15 cellular contexts compared by ENCODE assay signal in genomic region chr6:45577836-45578504, GRCh38.
A peak's percentile ranks its signal among the peaks of the same experiment; 100 is the strongest.
DNase-seq lines count a peak whose midpoint lies in the region; ATAC-seq and TF ChIP-seq lines count a peak whose summit lies in the region.
"Had no signal": no experiment of that assay in that cellular context is flagged by ENCODE, and none has a peak within 500 bp of the region (broad histone marks: within the 10 kb centered on the region; RNA-seq: fewer than 3 reads in every experiment).

No MANE protein-coding gene starts in this region.

- in situ Hi-C loops in mammary epithelial cell (cut with MboI; ENCODE audit: low sequenced_read_pairs in 2 of 2) = no loop called here

- H2AK5ac ChIP-seq in mesenchymal stem cell (ENCODE audit: low read length, severe bottlenecking) = no peak overlapping the region

- no peak overlapping the region for H3K23ac ChIP-seq in mesenchymal stem cell (ENCODE audit: low read length in 2 of 2)

- H3K79me1 ChIP-seq in mesenchymal stem cell (replicated peaks; ENCODE audit: low read length, poor library complexity, severe bottlenecking) = no peaks in the 10 kb centered on the region

- no peak overlapping the region for H3K4me3 Mint-ChIP-seq in natural killer cell

- H3K18ac ChIP-seq in mesenchymal stem cell (ENCODE audit: low read depth in 1 of 2, low read length in 2 of 2) = peak overlapping the region; percentile 88 to 91

- no peaks in the 10 kb centered on the region for H3K4me1 ChIP-seq in breast epithelium
- H3K4me1 ChIP-seq in mammary epithelial cell (ENCODE audit: insufficient read depth, low read length) = peaks cover 7% of the 10 kb centered on the region
- H3K4me1 ChIP-seq in mesenchymal stem cell (ENCODE audit: control insufficient read depth, insufficient read depth, low read depth, low read length) = peaks cover 6% of the 10 kb centered on the region
- H3K4me1 ChIP-seq: colonic mucosa, foreskin keratinocyte, spleen had no signal

- H4K20me1 ChIP-seq in mammary epithelial cell (ENCODE audit: insufficient read depth, low read length) = no peaks in the 10 kb centered on the region

- dilution Hi-C loops in mammary epithelial cell (cut with HindIII; ENCODE audit: low sequenced_read_pairs) = no loop called here

- no peaks in the 10 kb centered on the region for H3K36me3 ChIP-seq in breast epithelium
- no peaks in the 10 kb centered on the region for H3K36me3 ChIP-seq in mammary epithelial cell (ENCODE audit: insufficient read depth, low read length)
- no peaks in the 10 kb centered on the region for H3K36me3 ChIP-seq in mesenchymal stem cell (ENCODE audit: control insufficient read depth in 1 of 2, insufficient read depth in 2 of 2, low read depth in 1 of 2, low read length in 2 of 2)
- H3K36me3 ChIP-seq: colonic mucosa, spleen, thoracic aorta had no signal

- H3K9ac ChIP-seq in mammary epithelial cell (ENCODE audit: insufficient read depth, low read length) = no peak overlapping the region
- no peak overlapping the region for H3K9ac ChIP-seq in mesenchymal stem cell (ENCODE audit: low read length)

- no peak for TF ChIP-seq POLR2A in breast epithelium (IDR thresholded peaks at IDR 0.05)

- no peak for ATAC-seq in GM18498 (IDR thresholded peaks at IDR 0.05; ENCODE audit: unreplicated experiment)
- no peak for ATAC-seq in natural killer cell
- ATAC-seq: activated naive CD4-positive, alpha-beta T cell treated with anti-CD3 and anti-CD28 coated beads, Interleukin-2, amount 50 U/mL, for 72 hours; foreskin keratinocyte had no signal

- peak overlapping the region; percentile 89 to 90 for H3K4ac ChIP-seq in mesenchymal stem cell (ENCODE audit: low read depth in 1 of 2, low read length in 2 of 2)

- peak overlapping the region; percentile 40 to 54 for H3K27ac ChIP-seq in breast epithelium
- H3K27ac ChIP-seq in mammary epithelial cell (ENCODE audit: insufficient read depth, low read depth, low read length) = no peak overlapping the region
- no peak overlapping the region for H3K27ac ChIP-seq in mesenchymal stem cell (ENCODE audit: low read length, poor library complexity, severe bottlenecking)
- H3K27ac ChIP-seq: colonic mucosa, foreskin keratinocyte, spleen, thoracic aorta, VCaP had no signal

- CTCF ChIA-PET in mammary epithelial cell (lab: Charles Lee; ENCODE audit: low non-redundant PET) = no interaction called here

- intact Hi-C loops in breast epithelium (cut with DNase I; ENCODE audit: low total_unique reads) (no loop called here), mammary epithelial cell (cut with micrococcal nuclease) (no loop called here), natural killer cell (cut with micrococcal nuclease) (no loop called here)

- no peaks in the 10 kb centered on the region for H3K27me3 Mint-ChIP-seq in natural killer cell (ENCODE audit: low read depth in 2 of 2)

- H3K14ac ChIP-seq in mesenchymal stem cell (ENCODE audit: low read length in 2 of 2) = no peak overlapping the region

- H3K27me3 ChIP-seq in breast epithelium (no peaks in the 10 kb centered on the region), mammary epithelial cell (ENCODE audit: insufficient read depth, low read length) (no peaks in the 10 kb centered on the region), mesenchymal stem cell (ENCODE audit: control insufficient read depth in 1 of 2, insufficient read depth in 1 of 2, low read length in 2 of 2) (no peaks in the 10 kb centered on the region)
- H3K27me3 ChIP-seq: colonic mucosa, foreskin keratinocyte, spleen had no signal

- no peak overlapping the region for H2BK5ac ChIP-seq in mesenchymal stem cell (ENCODE audit: low read depth, low read length, poor library complexity, severe bottlenecking)

- DNase-seq in breast epithelium (ENCODE audit: low spot score in 2 of 2) (no peak), mammary epithelial cell (no peak), choroid plexus epithelial cell (ENCODE audit: low read depth) (peak; percentile 38), mesenchymal stem cell (peak; percentile 92), retina (no peak), natural killer cell (no peak), mucosa of gallbladder (ENCODE audit: low spot score) (no peak)
- DNase-seq: ACHN, colonic mucosa, foreskin keratinocyte, spleen had no signal

- peak overlapping the region; percentile 87 for H4K8ac ChIP-seq in mesenchymal stem cell (ENCODE audit: low read length)

- H2BK15ac ChIP-seq in mesenchymal stem cell (ENCODE audit: low read depth, poor library complexity, severe bottlenecking) = no peak overlapping the region

- peak overlapping the region; percentile 56 for H2BK120ac ChIP-seq in mesenchymal stem cell (ENCODE audit: low read depth, low read length)

- no peaks in the 10 kb centered on the region for H3K36me3 Mint-ChIP-seq in natural killer cell

- no peak overlapping the region for H3K27ac Mint-ChIP-seq in natural killer cell
- H3K27ac Mint-ChIP-seq: activated naive CD4-positive, alpha-beta T cell treated with anti-CD3 and anti-CD28 coated beads, Interleukin-2, amount 50 U/mL, for 72 hours had no signal

- H3K9me3 ChIP-seq in breast epithelium = no peaks in the 10 kb centered on the region
- no peaks in the 10 kb centered on the region for H3K9me3 ChIP-seq in mammary epithelial cell (replicated peaks; ENCODE audit: insufficient read depth, low read length)
- peaks cover 10% of the 10 kb centered on the region for H3K9me3 ChIP-seq in mesenchymal stem cell (ENCODE audit: control insufficient read depth, low read length)
- H3K9me3 ChIP-seq: colonic mucosa, thoracic aorta had no signal

- peaks cover 14 to 15% of the 10 kb centered on the region in 2 donors for H3K4me1 Mint-ChIP-seq in natural killer cell

- H2AFZ ChIP-seq in mammary epithelial cell (ENCODE audit: low read depth, low read length) (no peak overlapping the region), mesenchymal stem cell (ENCODE audit: low read depth, low read length) (no peak overlapping the region)

- BruUV-seq in mammary epithelial cell (replicated peaks; lab: Mats Ljungman, UMichigan) = no TSS peak

- no peaks in the 10 kb centered on the region for H3K79me2 ChIP-seq in mammary epithelial cell (ENCODE audit: insufficient read depth, low read length)

- peaks cover 0 to 3% of the 10 kb centered on the region in 2 donors for H3K9me3 Mint-ChIP-seq in natural killer cell

- peak overlapping the region; percentile 83 for H4K91ac ChIP-seq in mesenchymal stem cell (ENCODE audit: low read length)

- WGBS in mammary epithelial cell (ENCODE audit: low coverage, missing lambda C conversion rate) = 64% methylated on average over 9 of the region's 9 CpGs
- WGBS in mesenchymal stem cell = 33% methylated on average over 9 of the region's 9 CpGs

- TF ChIP-seq CTCF in breast epithelium (IDR thresholded peaks at IDR 0.05) = no peak
- TF ChIP-seq CTCF in mammary epithelial cell (conservative IDR thresholded peaks at IDR 0.05 in 1 of 2, IDR thresholded peaks at IDR 0.05 in 1 of 2; ENCODE audit: extremely low read depth in 1 of 2, insufficient read depth in 1 of 2, low read depth in 1 of 2, low read length in 2 of 2) = no peak
- TF ChIP-seq CTCF in choroid plexus epithelial cell (conservative IDR thresholded peaks at IDR 0.05; ENCODE audit: low read depth, low read length) = no peak
- no peak for TF ChIP-seq CTCF in natural killer cell (IDR thresholded peaks at IDR 0.05)

- peak overlapping the region; percentile 88 to 96 for H2BK12ac ChIP-seq in mesenchymal stem cell (ENCODE audit: low read length in 2 of 2)

- H3K4me2 ChIP-seq in mammary epithelial cell (ENCODE audit: insufficient read depth, low read depth, low read length) (no peak overlapping the region), mesenchymal stem cell (ENCODE audit: low read length, poor library complexity, severe bottlenecking) (no peak overlapping the region)

- no peak overlapping the region for H3K4me3 ChIP-seq in breast epithelium
- no peak overlapping the region for H3K4me3 ChIP-seq in mammary epithelial cell (replicated peaks in 1 of 3; ENCODE audit: insufficient read depth in 1 of 3, low read depth in 2 of 3, low read length in 3 of 3)
- no peak overlapping the region for H3K4me3 ChIP-seq in choroid plexus epithelial cell (ENCODE audit: low read depth, low read length)
- no peak overlapping the region for H3K4me3 ChIP-seq in mesenchymal stem cell (ENCODE audit: insufficient read depth in 1 of 2, low read depth in 1 of 2, low read length in 2 of 2)
- H3K4me3 ChIP-seq: colonic mucosa, spleen, thoracic aorta had no signal

Comparison
In these comparisons a context has a peak if more than half of its experiments do, and no peak if none do; other contexts are left out.
1. H3K27ac ChIP-seq: peak in breast epithelium (2 of 2); none in mammary epithelial cell (single experiment) and mesenchymal stem cell (single experiment).
2. DNase-seq: peak in choroid plexus epithelial cell (single experiment) and mesenchymal stem cell (single experiment); none in breast epithelium (0 of 2), mammary epithelial cell (single experiment), retina (single experiment), natural killer cell (single experiment) and mucosa of gallbladder (single experiment).